25 cellular contexts compared by ENCODE assay signal in the genomic region with DNA sequence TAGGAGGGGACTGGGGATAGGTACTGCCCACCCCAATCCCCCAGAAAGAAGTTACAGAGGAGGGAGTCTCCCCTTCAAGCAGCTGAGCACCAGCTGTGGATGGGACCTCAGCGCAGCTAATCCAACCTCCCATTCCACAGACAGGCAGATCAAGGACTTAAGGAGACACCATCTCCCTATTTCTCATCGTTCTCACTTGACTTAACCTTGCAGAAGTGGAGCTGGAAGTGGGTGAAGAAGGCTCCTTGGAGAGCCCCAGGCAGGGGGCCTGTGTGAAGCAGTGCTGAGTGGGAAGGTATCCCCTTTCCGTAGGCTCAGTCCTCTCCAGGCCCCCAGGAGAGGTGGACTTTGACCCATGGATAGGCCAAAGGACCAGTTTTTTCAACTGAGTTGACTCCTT.
"Had no signal": no experiment of that assay in that cellular context is flagged by ENCODE, and none has a peak within 500 bp of the region (broad histone marks: within the 10 kb centered on the region; RNA-seq: fewer than 3 reads in every experiment).

No MANE protein-coding gene starts in this region.

- H3K27ac ChIP-seq: gastroesophageal sphincter, hepatocyte, right lobe of liver, uterus had no signal

- H3K36me3 ChIP-seq: uterus had no signal

- H3K4me2 ChIP-seq: hepatocyte had no signal

- H3K27me3 Mint-ChIP-seq: activated B cell treated with CpG ODN at 0.5 μM for 24 hours; activated CD8-positive, alpha-beta T cell treated with anti-CD3 and anti-CD28 coated beads for 36 hours; effector memory CD8-positive, alpha-beta T cell; naive thymus-derived CD4-positive, alpha-beta T cell; type B pancreatic cell had no signal

- H3K4me3 Mint-ChIP-seq: activated B cell treated with CpG ODN at 0.5 μM for 24 hours; activated CD8-positive, alpha-beta T cell treated with anti-CD3 and anti-CD28 coated beads for 36 hours; activated T-cell treated with anti-CD3 and anti-CD28 coated beads, Interleukin-2, amount 50 U/mL, for 72 hours; effector memory CD8-positive, alpha-beta T cell; naive thymus-derived CD4-positive, alpha-beta T cell; T-helper 1 cell treated with Interleukin-12 subunit alpha and Interleukin-12 subunit beta and Interleukin-4 antibody, amounts not matched to agents 30 μg/mL and 1 μg/mL, for 36 hours; type B pancreatic cell had no signal

- H3K9me3 ChIP-seq: gastroesophageal sphincter, right lobe of liver, thoracic aorta, uterus had no signal

- H3K4me1 Mint-ChIP-seq: activated B cell treated with CpG ODN at 0.5 μM for 24 hours had no signal

- H3K4me3 ChIP-seq: gastroesophageal sphincter, hepatocyte, right lobe of liver, thoracic aorta, uterus had no signal

- DNase-seq: activated B cell treated with CpG ODN at 0.5 μM for 24 hours; activated CD4-positive, alpha-beta T cell treated with anti-CD3 and anti-CD28 coated beads, Interleukin-2, amount 50 U/mL, for 1 hour; activated CD8-positive, alpha-beta T cell treated with anti-CD3 and anti-CD28 coated beads for 36 hours; activated naive CD4-positive, alpha-beta T cell treated with anti-CD3 and anti-CD28 coated beads, Interleukin-2, amount 50 U/mL, for 16 hours; activated T-cell treated with anti-CD3 and anti-CD28 coated beads, Interleukin-2, amount 50 U/mL, for 72 hours; amniotic stem cell; caudate nucleus; cortex of kidney; effector memory CD8-positive, alpha-beta T cell; left cardiac atrium; mammary epithelial cell; midbrain; naive thymus-derived CD4-positive, alpha-beta T cell; nucleus accumbens; stimulated activated CD4-positive, alpha-beta T cell treated with anti-CD3 and anti-CD28 coated beads, Interleukin-12 subunit alpha, Interleukin-12 subunit beta, amount 100 ng/mL, for 4 hours; stimulated activated CD4-positive, alpha-beta T cell treated with anti-CD3 and anti-CD28 coated beads, Interleukin-4, amount 100 ng/mL, for 1 hour; stimulated activated naive CD8-positive, alpha-beta T cell treated with anti-CD3 and anti-CD28 coated beads, Interleukin-15, Interleukin-2, amounts not matched to agents 100 U/mL and 50 U/mL, for 24 hours; T1000 had no signal

- H3K79me2 ChIP-seq: hepatocyte had no signal

- H3K27me3 ChIP-seq: gastroesophageal sphincter, hepatocyte, right lobe of liver, uterus had no signal

- H3K4me1 ChIP-seq: gastroesophageal sphincter, right lobe of liver, uterus had no signal

- H2AFZ ChIP-seq: hepatocyte had no signal

- H3K27ac Mint-ChIP-seq: activated B cell treated with CpG ODN at 0.5 μM for 24 hours; activated CD8-positive, alpha-beta T cell treated with anti-CD3 and anti-CD28 coated beads for 36 hours; activated T-cell treated with anti-CD3 and anti-CD28 coated beads, Interleukin-2, amount 50 U/mL, for 72 hours; T-helper 1 cell treated with Interleukin-12 subunit alpha and Interleukin-12 subunit beta and Interleukin-4 antibody, amounts not matched to agents 30 μg/mL and 1 μg/mL, for 36 hours; type B pancreatic cell had no signal

- ATAC-seq: activated CD8-positive, alpha-beta T cell treated with anti-CD3 and anti-CD28 coated beads for 36 hours; activated T-cell treated with anti-CD3 and anti-CD28 coated beads, Interleukin-2, amount 50 U/mL, for 72 hours; effector memory CD8-positive, alpha-beta T cell; gastroesophageal sphincter; naive thymus-derived CD4-positive, alpha-beta T cell; right lobe of liver; stimulated activated naive CD8-positive, alpha-beta T cell treated with anti-CD3 and anti-CD28 coated beads, Interleukin-15, Interleukin-2, amounts not matched to agents 100 U/mL and 50 U/mL, for 24 hours had no signal

- H3K9me3 Mint-ChIP-seq: activated B cell treated with CpG ODN at 0.5 μM for 24 hours; activated CD8-positive, alpha-beta T cell treated with anti-CD3 and anti-CD28 coated beads for 36 hours; activated T-cell treated with anti-CD3 and anti-CD28 coated beads, Interleukin-2, amount 50 U/mL, for 72 hours; effector memory CD8-positive, alpha-beta T cell; naive thymus-derived CD4-positive, alpha-beta T cell; T-helper 1 cell treated with Interleukin-12 subunit alpha and Interleukin-12 subunit beta and Interleukin-4 antibody, amounts not matched to agents 30 μg/mL and 1 μg/mL, for 36 hours had no signal
